21 cellular contexts compared by ENCODE assay signal in the genomic region with DNA sequence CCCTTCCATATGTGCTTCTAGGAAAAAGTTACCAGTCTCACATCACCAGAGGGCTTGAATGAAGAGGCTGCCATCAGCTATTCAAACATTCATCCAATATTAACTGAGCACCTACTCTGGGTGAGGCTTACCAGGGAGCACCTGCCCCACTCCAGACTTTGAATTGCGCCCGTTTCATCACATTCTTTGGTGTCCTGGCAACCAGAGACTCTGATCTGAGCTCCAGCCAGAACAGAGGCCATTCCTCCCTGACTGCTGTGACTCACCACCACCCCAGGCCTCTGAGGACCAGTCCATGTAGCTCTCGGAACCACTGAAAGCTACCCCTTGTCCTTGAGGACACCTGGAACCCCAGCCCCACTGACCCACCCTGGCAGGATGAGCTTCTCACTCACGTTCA. TPM values are rescaled to one million over a fixed set of nuclear protein-coding genes. Genes with fewer than 3 reads are reported as not detected.
A peak's percentile ranks its signal among the peaks of the same experiment; 100 is the strongest.
DNase-seq lines count a peak whose midpoint lies in the region; ATAC-seq and TF ChIP-seq lines count a peak whose summit lies in the region.
"Had no signal": no experiment of that assay in that cellular context is flagged by ENCODE, and none has a peak within 500 bp of the region (broad histone marks: within the 10 kb centered on the region; RNA-seq: fewer than 3 reads in every experiment).

Gene C16orf96, plus strand, starts transcription at position 229 of the 400 bp plus-strand sequence. Its CDS starts 150 bp downstream, at position 379.

- no TSS peak for BruUV-seq in Panc1 (replicated peaks; lab: Mats Ljungman, UMichigan)

- H3K4me3 ChIP-seq in Panc1 (ENCODE audit: low read depth in 2 of 2, low read length in 2 of 2), result no peak within 1 kb of the TSS
- H3K4me3 ChIP-seq: gastrocnemius medialis had no signal

- no peaks in the 10 kb centered on the region for H3K36me3 Mint-ChIP-seq in activated naive CD4-positive, alpha-beta T cell treated with anti-CD3 and anti-CD28 coated beads for 36 hours (ENCODE audit: low read depth)
- H3K36me3 Mint-ChIP-seq: brain, type B pancreatic cell had no signal

- no peaks in the 10 kb centered on the region for H3K27me3 ChIP-seq in Panc1 (ENCODE audit: control insufficient read depth, insufficient read depth, low read length)
- H3K27me3 ChIP-seq: gastrocnemius medialis had no signal

- no peak within 1 kb of the TSS for H3K27ac Mint-ChIP-seq in activated naive CD4-positive, alpha-beta T cell treated with anti-CD3 and anti-CD28 coated beads for 36 hours
- H3K27ac Mint-ChIP-seq: dendritic cell treated with granulocyte-macrophage colony-stimulating factor and Interleukin-4, amounts not matched to agents 40 ng/mL and 50 ng/mL, for 4 days; type B pancreatic cell had no signal

- no peak within 1 kb of the TSS for H3K4me3 Mint-ChIP-seq in activated naive CD4-positive, alpha-beta T cell treated with anti-CD3 and anti-CD28 coated beads for 36 hours
- H3K4me3 Mint-ChIP-seq: brain; dendritic cell treated with granulocyte-macrophage colony-stimulating factor and Interleukin-4, amounts not matched to agents 40 ng/mL and 50 ng/mL, for 4 days; type B pancreatic cell had no signal

- DNase-seq in A172 (ENCODE audit: low spot score) (peak; percentile 35), EL (peak; percentile 21), Panc1 (ENCODE audit: low read depth, low spot score) (no peak), iris pigment epithelial cell (ENCODE audit: low read depth) (peak; percentile 20)
- no peak for DNase-seq in activated naive CD4-positive, alpha-beta T cell treated with anti-CD3 and anti-CD28 coated beads for 36 hours
- DNase-seq: activated naive CD4-positive, alpha-beta T cell treated with anti-CD3 and anti-CD28 coated beads, Interleukin-2, amount 50 U/mL, for 16 hours; activated T-cell treated with anti-CD3 and anti-CD28 coated beads for 4 hours; gastrocnemius medialis; left ventricle myocardium superior; NCI-H1694; NCI-H446 treated with DMSO at 0.1 percent for 48 hours; nucleus accumbens; stimulated activated naive CD8-positive, alpha-beta T cell treated with anti-CD3 and anti-CD28 coated beads, Interleukin-15, Interleukin-2, amounts not matched to agents 100 U/mL and 50 U/mL, for 24 hours; T-helper 1 cell had no signal

- H3K4me1 ChIP-seq in Panc1 (ENCODE audit: control insufficient read depth, insufficient read depth, low read length), result no peaks in the 10 kb centered on the region
- H3K4me1 ChIP-seq: gastrocnemius medialis had no signal

- POLR2A ChIA-PET in Panc1 (lab: Charles Lee), result no interaction called here

- H3K27me3 Mint-ChIP-seq in activated naive CD4-positive, alpha-beta T cell treated with anti-CD3 and anti-CD28 coated beads for 36 hours (ENCODE audit: low read depth), result no peaks in the 10 kb centered on the region
- H3K27me3 Mint-ChIP-seq: brain, type B pancreatic cell had no signal

- ATAC-seq in Panc1 (0 out of 2 replicates have a peak, but pooled peaks have one; percentile 44), HG03342 (IDR thresholded peaks at IDR 0.05; ENCODE audit: unreplicated experiment) (no peak), HG03460 (IDR thresholded peaks at IDR 0.05; ENCODE audit: unreplicated experiment) (no peak), HG02588 (IDR thresholded peaks at IDR 0.05; ENCODE audit: unreplicated experiment) (no peak)
- ATAC-seq: gastrocnemius medialis; left ventricle myocardium superior; right cardiac atrium; stimulated activated naive CD8-positive, alpha-beta T cell treated with anti-CD3 and anti-CD28 coated beads, Interleukin-15, Interleukin-2, amounts not matched to agents 100 U/mL and 50 U/mL, for 24 hours had no signal

- no peaks in the 10 kb centered on the region for H3K36me3 ChIP-seq in Panc1 (ENCODE audit: control insufficient read depth, insufficient read depth, low read length)
- H3K36me3 ChIP-seq: gastrocnemius medialis had no signal

- CTCF ChIA-PET in Panc1 (lab: Charles Lee), result interaction anchor here (0.6 to 0.7 kb wide), 2 partner anchors 26 to 32 kb away, joined by 6 read pairs; no protein-coding TSS in a partner anchor
- CTCF ChIA-PET in activated naive CD4-positive, alpha-beta T cell treated with anti-CD3 and anti-CD28 coated beads for 36 hours (lab: Charles Lee), result interaction anchor here (0.7 to 1.1 kb wide), 2 partner anchors 26 to 49 kb away, joined by 3 to 7 read pairs; no protein-coding TSS in a partner anchor

- no peaks in the 10 kb centered on the region for H3K9me3 Mint-ChIP-seq in activated naive CD4-positive, alpha-beta T cell treated with anti-CD3 and anti-CD28 coated beads for 36 hours
- H3K9me3 Mint-ChIP-seq: brain; dendritic cell treated with granulocyte-macrophage colony-stimulating factor and Interleukin-4, amounts not matched to agents 40 ng/mL and 50 ng/mL, for 4 days; type B pancreatic cell had no signal

- H3K4me1 Mint-ChIP-seq in activated naive CD4-positive, alpha-beta T cell treated with anti-CD3 and anti-CD28 coated beads for 36 hours (ENCODE audit: low read depth), result no peaks in the 10 kb centered on the region

- H3K27ac ChIP-seq in Panc1 (ENCODE audit: low read length), result no peak within 1 kb of the TSS
- H3K27ac ChIP-seq: gastrocnemius medialis had no signal

- no peaks in the 10 kb centered on the region for H3K9me3 ChIP-seq in Panc1 (ENCODE audit: control insufficient read depth, insufficient read depth, low read depth, low read length)
- H3K9me3 ChIP-seq: gastrocnemius medialis had no signal

- intact Hi-C loops in Panc1 (cut with micrococcal nuclease; ENCODE audit: unreplicated experiment), result no loop called here
- intact Hi-C loops in activated naive CD4-positive, alpha-beta T cell treated with anti-CD3 and anti-CD28 coated beads for 36 hours (cut with micrococcal nuclease), result no loop called here

- no peak for TF ChIP-seq CTCF in Panc1 (IDR thresholded peaks at IDR 0.05)

- in situ Hi-C loops in Panc1 (cut with HindIII; ENCODE audit: low pct_unique_long_range_greater_than_20kb, low sequenced_read_pairs), result no loop called here

RNA-seq across cellular contexts. Expression of gene C16orf96, which starts in this region (rescaled TPM):
- not detected in 2 replicates for total RNA-seq in A172 (2014; rRNA removed; shearing (Covaris generic))
- 0.15 TPM for total RNA-seq in Panc1 (2021; ENCODE audit: unreplicated experiment)
- polyA plus RNA-seq in Panc1 (2012; ENCODE audit: insufficient read length), result 0.07 TPM
- under 1 TPM; 0.07 to 0.30 TPM for total RNA-seq in activated naive CD4-positive, alpha-beta T cell treated with anti-CD3 and anti-CD28 coated beads for 36 hours

Comparison
In these comparisons a context has a peak if more than half of its experiments do, and no peak if none do; other contexts are left out.
1. Peak in DNase-seq in A172; RNA of the gene not detected or under 1 TPM.
2. Peak in ATAC-seq in Panc1; RNA of the gene not detected or under 1 TPM.
3. DNase-seq: peak in EL (single experiment) and iris pigment epithelial cell (single experiment); none in Panc1 (single experiment) and activated naive CD4-positive, alpha-beta T cell treated with anti-CD3 and anti-CD28 coated beads for 36 hours (single experiment).